ENCODE assay signal across 16 cellular contexts in genomic region chr13:103605546-103606326, GRCh38.
DNase-seq lines count a peak whose midpoint lies in the region; ATAC-seq, FAIRE-seq and TF ChIP-seq lines count a peak whose summit lies in the region.
"Had no signal": no experiment of that assay in that cellular context is flagged by ENCODE, and none has a peak within 500 bp of the region (broad histone marks: within the 10 kb centered on the region; RNA-seq: fewer than 3 reads in every experiment).

No MANE protein-coding gene starts in this region.

- H3K27ac ChIP-seq in foreskin keratinocyte, result no peak overlapping the region
- H3K27ac ChIP-seq: 22Rv1, BLaER1 had no signal

- intact Hi-C loops in Right ventricle myocardium superior (cut with DNase I) (no loop called here), Right ventricle myocardium inferior (cut with DNase I) (no loop called here)

- no peaks in the 10 kb centered on the region for H3K4me1 ChIP-seq in foreskin keratinocyte

- FAIRE-seq in urothelium cell line (lab: Jason Lieb, UNC), result no peak
- FAIRE-seq: G401.6, GM12891 had no signal

- no peak for TF ChIP-seq CTCF in foreskin keratinocyte (conservative IDR thresholded peaks at IDR 0.05)

- ATAC-seq in Right ventricle myocardium superior (ENCODE audit: poor library complexity) (no peak), Right ventricle myocardium inferior (no peak), foreskin keratinocyte (peak; percentile 71)

- DNase-seq in Right ventricle myocardium superior (peak; percentile 24), Right ventricle myocardium inferior (ENCODE audit: missing footprints) (no peak), RPMI7951 (ENCODE audit: low read depth) (peak; percentile 41), foreskin keratinocyte (peak; percentile 3 to 50), urothelium cell line (ENCODE audit: low spot score) (peak; percentile 1), AML-193 (lab: John Stamatoyannopoulos, UW) (no peak), amniotic stem cell (lab: John Stamatoyannopoulos, UW) (no peak)
- DNase-seq in activated CD4-positive, CD25-positive, alpha-beta regulatory T cell (lab: John Stamatoyannopoulos, UW), result no peak
- DNase-seq: CD8-positive, alpha-beta memory T cell; DMS53; GOT3; H9 had no signal

- H3K27me3 ChIP-seq in foreskin keratinocyte, result no peaks in the 10 kb centered on the region
- H3K27me3 ChIP-seq: BLaER1 had no signal

Comparison
In these comparisons a context has a peak if more than half of its experiments do, and no peak if none do; other contexts are left out.
1. DNase-seq: peak in Right ventricle myocardium superior (single experiment), RPMI7951 (single experiment), foreskin keratinocyte (2 of 2) and urothelium cell line (single experiment); none in Right ventricle myocardium inferior (single experiment), activated CD4-positive, CD25-positive, alpha-beta regulatory T cell (0 of 4), AML-193 (0 of 2) and amniotic stem cell (single experiment).